Comparison of ENCODE assay signal across 9 cellular contexts in the genomic region with DNA sequence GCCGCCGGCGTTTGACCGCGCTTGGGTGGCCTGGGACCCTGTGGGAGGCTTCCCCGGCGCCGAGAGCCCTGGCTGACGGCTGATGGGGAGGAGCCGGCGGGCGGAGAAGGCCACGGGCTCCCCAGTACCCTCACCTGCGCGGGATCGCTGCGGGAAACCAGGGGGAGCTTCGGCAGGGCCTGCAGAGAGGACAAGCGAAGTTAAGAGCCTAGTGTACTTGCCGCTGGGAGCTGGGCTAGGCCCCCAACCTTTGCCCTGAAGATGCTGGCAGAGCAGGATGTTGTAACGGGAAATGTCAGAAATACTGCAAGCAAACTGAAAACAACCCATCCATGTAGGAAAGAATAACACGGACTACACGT. TPM values are rescaled to one million over a fixed set of nuclear protein-coding genes. Genes with fewer than 3 reads are reported as not detected.
DNase-seq lines count a peak whose midpoint lies in the region; ATAC-seq, FAIRE-seq and TF ChIP-seq lines count a peak whose summit lies in the region.
"Not testable (repeated sequence)": the region's sequence is repeated elsewhere in the genome, so short reads cannot be mapped to it uniquely, and the experiment has no call there.
"Had no signal": no experiment of that assay in that cellular context is flagged by ENCODE, and none has a peak within 500 bp of the region (broad histone marks: within the 10 kb centered on the region; RNA-seq: fewer than 3 reads in every experiment).

No MANE protein-coding gene starts in this region.

- not testable (repeated sequence) for H3K27ac Mint-ChIP-seq in Caco-2 (ENCODE audit: unreplicated experiment)
- peak overlapping the region; percentile 100 for H3K27ac Mint-ChIP-seq in activated naive CD8-positive, alpha-beta T cell treated with anti-CD3 and anti-CD28 coated beads, Interleukin-2, amount 10 ng/mL, durations not matched to agents 7 days and 5 days

- peak overlapping the region; percentile 27 for H3K4me2 ChIP-seq in SU-DHL-6 (ENCODE audit: low read depth, low read length, poor library complexity, severe bottlenecking)
- H3K4me2 ChIP-seq in osteoblast (ENCODE audit: insufficient read depth, low read length) = peak overlapping the region; percentile 53

- not testable (repeated sequence) for BruUV-seq in Caco-2 (replicated peaks; lab: Mats Ljungman, UMichigan)

- peak; percentile 25 for ATAC-seq in HG03039 (IDR thresholded peaks at IDR 0.05; ENCODE audit: unreplicated experiment)
- not testable (repeated sequence) for ATAC-seq in activated naive CD8-positive, alpha-beta T cell treated with anti-CD3 and anti-CD28 coated beads, Interleukin-2, amount 10 ng/mL, durations not matched to agents 7 days and 5 days (ENCODE audit: low read depth)

- H2AFZ ChIP-seq in SU-DHL-6 (ENCODE audit: low read depth, low read length, severe bottlenecking); osteoblast (ENCODE audit: low read length): not testable (repeated sequence)

- peak overlapping the region; percentile 20 for H3K4me3 Mint-ChIP-seq in Caco-2 (ENCODE audit: unreplicated experiment)
- H3K4me3 Mint-ChIP-seq in activated naive CD8-positive, alpha-beta T cell treated with anti-CD3 and anti-CD28 coated beads, Interleukin-2, amount 10 ng/mL, durations not matched to agents 7 days and 5 days = peak overlapping the region; percentile 99

- not testable (repeated sequence) for H3K9me2 ChIP-seq in SU-DHL-6 (replicated peaks; ENCODE audit: insufficient read depth, low read length)

- H3K79me2 ChIP-seq in SU-DHL-6 (ENCODE audit: insufficient read depth, low read length); osteoblast (ENCODE audit: insufficient read depth, low read length): not testable (repeated sequence)

- not testable (repeated sequence) for DNase-seq in Caco-2; activated naive CD8-positive, alpha-beta T cell treated with anti-CD3 and anti-CD28 coated beads, Interleukin-2, amount 10 ng/mL, durations not matched to agents 7 days and 5 days; kidney; osteoblast (ENCODE audit: insufficient read length, low spot score, missing footprints); tibial artery

- not testable (repeated sequence) for H3K9me3 ChIP-seq in Caco-2; SU-DHL-6 (ENCODE audit: insufficient read depth, low read length); kidney (ENCODE audit: control insufficient read depth in 1 of 2, low read length in 2 of 2); osteoblast (ENCODE audit: low read depth, low read length); tibial artery

- POLR2A ChIA-PET in Caco-2 (lab: Charles Lee); activated naive CD8-positive, alpha-beta T cell treated with anti-CD3 and anti-CD28 coated beads, Interleukin-2, amount 10 ng/mL, durations not matched to agents 7 days and 5 days (lab: Charles Lee): not testable (repeated sequence)

- TF ChIP-seq CTCF in Caco-2 (IDR thresholded peaks at IDR 0.05; ENCODE audit: insufficient read depth in 1 of 2, low read depth in 1 of 2, low read length in 1 of 2, severe bottlenecking in 1 of 2, unreplicated experiment in 1 of 2); SU-DHL-6 (IDR thresholded peaks at IDR 0.05; ENCODE audit: insufficient read depth, low read length, poor library complexity, severe bottlenecking); kidney (IDR thresholded peaks at IDR 0.05; ENCODE audit: borderline replicate concordance, extremely low read depth, insufficient read depth); osteoblast (IDR thresholded peaks at IDR 0.05; ENCODE audit: extremely low read depth, low read depth, low read length); tibial artery (IDR thresholded peaks at IDR 0.05): not testable (repeated sequence)

- 0 out of 2 replicates have a peak overlapping the region, but pooled peaks have one; percentile 20 for H3K9ac ChIP-seq in SU-DHL-6 (ENCODE audit: low read length)
- H3K9ac ChIP-seq in kidney (ENCODE audit: low read length in 2 of 2) = not testable (repeated sequence)

- intact Hi-C loops in Caco-2 (cut with micrococcal nuclease; ENCODE audit: unreplicated experiment); kidney (cut with DNase I); tibial artery (cut with DNase I; ENCODE audit: low total_unique reads): not testable (repeated sequence)

- H4K20me1 ChIP-seq in SU-DHL-6 (ENCODE audit: low read depth, low read length); osteoblast (ENCODE audit: insufficient read depth, low read length): not testable (repeated sequence)

- not testable (repeated sequence) for H3K36me3 Mint-ChIP-seq in Caco-2 (ENCODE audit: insufficient read depth, unreplicated experiment); activated naive CD8-positive, alpha-beta T cell treated with anti-CD3 and anti-CD28 coated beads, Interleukin-2, amount 10 ng/mL, durations not matched to agents 7 days and 5 days

- H3K27me3 ChIP-seq in Caco-2 (replicated peaks; ENCODE audit: control insufficient read depth, insufficient read depth, low read length); SU-DHL-6 (ENCODE audit: low read length); osteoblast (ENCODE audit: insufficient read depth, low read length); tibial artery: not testable (repeated sequence)

- CTCF ChIA-PET in Caco-2 (lab: Charles Lee) = not testable (repeated sequence)

- H3K4me1 Mint-ChIP-seq in Caco-2 (ENCODE audit: low read depth, unreplicated experiment); activated naive CD8-positive, alpha-beta T cell treated with anti-CD3 and anti-CD28 coated beads, Interleukin-2, amount 10 ng/mL, durations not matched to agents 7 days and 5 days: not testable (repeated sequence)

- FAIRE-seq in endometrium (lab: Jason Lieb, UNC) = peak; percentile 39
- not testable (repeated sequence) for FAIRE-seq in kidney (lab: Jason Lieb, UNC)

- not testable (repeated sequence) for H3K36me3 ChIP-seq in Caco-2 (ENCODE audit: control insufficient read depth, insufficient read depth, low read length); SU-DHL-6 (ENCODE audit: low read length); kidney (ENCODE audit: control insufficient read depth in 1 of 2, insufficient read depth in 2 of 2, low read length in 2 of 2); osteoblast (ENCODE audit: insufficient read depth, low read length); tibial artery

- H3F3A ChIP-seq in SU-DHL-6 (ENCODE audit: insufficient read depth) = not testable (repeated sequence)

- H3K27me3 Mint-ChIP-seq in Caco-2 (ENCODE audit: insufficient read depth, unreplicated experiment); activated naive CD8-positive, alpha-beta T cell treated with anti-CD3 and anti-CD28 coated beads, Interleukin-2, amount 10 ng/mL, durations not matched to agents 7 days and 5 days: not testable (repeated sequence)

- H3K4me1 ChIP-seq in Caco-2; kidney (ENCODE audit: control insufficient read depth in 1 of 2, insufficient read depth in 1 of 2, low read depth in 1 of 2, low read length in 2 of 2); osteoblast (ENCODE audit: insufficient read depth, low read length); tibial artery: not testable (repeated sequence)

- peak overlapping the region; percentile 23 for H3K4me3 ChIP-seq in Caco-2 (ENCODE audit: low read depth, low read length)
- not testable (repeated sequence) for H3K4me3 ChIP-seq in SU-DHL-6 (ENCODE audit: insufficient read depth, low read length, poor library complexity, severe bottlenecking)
- peak overlapping the region; percentile 43 to 48 for H3K4me3 ChIP-seq in kidney (ENCODE audit: low read length in 2 of 2)
- peak overlapping the region; percentile 58 for H3K4me3 ChIP-seq in osteoblast (ENCODE audit: insufficient read depth, low read length)
- peak overlapping the region; percentile 55 to 63 for H3K4me3 ChIP-seq in tibial artery

- H3K9me3 Mint-ChIP-seq in Caco-2 (ENCODE audit: unreplicated experiment); activated naive CD8-positive, alpha-beta T cell treated with anti-CD3 and anti-CD28 coated beads, Interleukin-2, amount 10 ng/mL, durations not matched to agents 7 days and 5 days: not testable (repeated sequence)

- H3K27ac ChIP-seq in SU-DHL-6 (ENCODE audit: low read depth, low read length); osteoblast (ENCODE audit: low read depth, low read length): not testable (repeated sequence)
- peak overlapping the region in 1 of 2 donors; percentile 51 for H3K27ac ChIP-seq in kidney (ENCODE audit: low read depth in 2 of 2, low read length in 2 of 2)
- H3K27ac ChIP-seq in tibial artery = peak overlapping the region; percentile 85 to 86

RNA-seq across cellular contexts. Expression of a gene that starts 26.0 kb away (rescaled TPM):
- total RNA-seq in Caco-2 (2022) = not detected in 2 replicates
- 10 to 100 TPM in 1 of 2 experiments, 1 to 10 TPM in 1; 7.7 to 11.3 TPM for total RNA-seq in activated naive CD8-positive, alpha-beta T cell treated with anti-CD3 and anti-CD28 coated beads, Interleukin-2, amount 10 ng/mL, durations not matched to agents 7 days and 5 days
- total RNA-seq in kidney = 4.9 TPM
- 0.95 TPM for polyA plus RNA-seq in kidney (ENCODE audit: insufficient read depth, low read depth, low replicate concordance)
- total RNA-seq in osteoblast = under 0.01 and 0.29 TPM in 2 replicates
- total RNA-seq: HT1080 had no signal
